1 cellular context compared by ENCODE assay signal in genomic region chr19:50795665-50796073, GRCh38.
A peak's percentile ranks its signal among the peaks of the same experiment; 100 is the strongest.
TF ChIP-seq lines count a peak whose summit lies in the region.

No MANE protein-coding gene starts in this region.

TF ChIP-seq in A549, 52 proteins besides CTCF, POLR2A, EP300 and RAD21:
- TF ChIP-seq PBX3 (IDR thresholded peaks at IDR 0.05) (peak; percentile 29), ZC3H11A (IDR thresholded peaks at IDR 0.05) (no peak), MAX (IDR thresholded peaks at IDR 0.05) (peak; percentile 50), CHD2 (IDR thresholded peaks at IDR 0.05; ENCODE audit: low read length, partially characterized antibody) (no peak), FOSB (CRISPR knock-in tag; IDR thresholded peaks at IDR 0.05) (peak; percentile 26; the same call in 1 of the 2 replicates), HDAC2 (IDR thresholded peaks at IDR 0.05) (no peak), BCL3 (IDR thresholded peaks at IDR 0.05) (0 out of 3 replicates have a peak, but pooled peaks have one; percentile 5), USF2 (IDR thresholded peaks at IDR 0.05) (no peak), ATOH8 (CRISPR knock-in tag; IDR thresholded peaks at IDR 0.05; ENCODE audit: low read depth) (0 out of 2 replicates have a peak, but pooled peaks have one; percentile 48)
